Comparison of ENCODE assay signal across 8 cellular contexts in the genomic region with DNA sequence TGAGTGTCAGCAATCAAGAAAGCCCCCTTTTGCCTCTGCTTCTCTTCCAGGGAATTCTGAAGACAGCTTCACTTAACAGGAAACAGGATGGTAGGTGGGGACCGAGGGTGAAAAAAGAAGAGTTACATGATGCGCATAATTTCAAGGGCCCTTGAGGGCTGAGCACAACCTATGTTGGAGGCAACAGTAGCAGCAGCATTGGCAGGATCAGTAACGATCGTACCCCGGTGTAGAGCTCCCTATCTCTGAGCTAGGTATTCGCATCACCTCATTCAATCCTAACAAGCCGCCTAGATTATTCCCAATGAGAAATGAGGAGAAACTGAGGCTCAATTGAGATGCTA. TPM values are rescaled to one million over a fixed set of nuclear protein-coding genes. Genes with fewer than 3 reads are reported as not detected.
A peak's percentile ranks its signal among the peaks of the same experiment; 100 is the strongest.
DNase-seq lines count a peak whose midpoint lies in the region; ATAC-seq, FAIRE-seq and TF ChIP-seq lines count a peak whose summit lies in the region.

No MANE protein-coding gene starts in this region.

- H3K4me3 ChIP-seq in BE2C (ENCODE audit: low read depth, low read length) (peak overlapping the region; percentile 66), WERI-Rb-1 (ENCODE audit: low read depth, low read length) (peak overlapping the region; percentile 87), gastroesophageal sphincter (peak overlapping the region; percentile 93 to 99), pancreas (peak overlapping the region; percentile 73 to 98 (median 96))

- H3K36me3 ChIP-seq in BE2C (no peaks in the 10 kb centered on the region), WERI-Rb-1 (peaks cover 14% of the 10 kb centered on the region), gastroesophageal sphincter (peaks cover 0 to 12% of the 10 kb centered on the region in 2 donors), pancreas (no peaks in the 10 kb centered on the region)

- no peak for FAIRE-seq in pancreas (lab: Jason Lieb, UNC)

- no peak for TF ChIP-seq EP300 in gastroesophageal sphincter (IDR thresholded peaks at IDR 0.05)

- WGBS in gastroesophageal sphincter (ENCODE audit: low coverage in 1 of 2), 2 donors: 0 to 2% methylated on average over 3 to 5 of the region's 7 CpGs
- 0 to 1% methylated on average over 7 of the region's 7 CpGs for WGBS in pancreas, 2 donors

- H3K27me3 ChIP-seq in BE2C: no peaks in the 10 kb centered on the region
- H3K27me3 ChIP-seq in WERI-Rb-1 (ENCODE audit: insufficient read depth, low read depth, severe bottlenecking): no peaks in the 10 kb centered on the region
- H3K27me3 ChIP-seq in gastroesophageal sphincter: no peaks in the 10 kb centered on the region
- H3K27me3 ChIP-seq in pancreas: no peaks in the 10 kb centered on the region

- no peaks in the 10 kb centered on the region for H3K4me1 ChIP-seq in BE2C
- H3K4me1 ChIP-seq in gastroesophageal sphincter: peaks cover 0 to 34% (median 5%) of the 10 kb centered on the region in 3 donors
- H3K4me1 ChIP-seq in pancreas: peaks cover 0 to 13% (median 7%) of the 10 kb centered on the region in 3 donors

- ATAC-seq in gastroesophageal sphincter (peak; percentile 1), pancreas (peak in 3 of 4 donors; percentile 5 to 28 (median 20)), HG03520 (IDR thresholded peaks at IDR 0.05; ENCODE audit: unreplicated experiment) (no peak)

- DNase-seq in BE2C (no peak), GM20000 (ENCODE audit: low spot score) (peak; percentile 41), WERI-Rb-1 (peak; percentile 10), pancreas (peak in 1 of 6 donors; percentile 14), HT-29 (ENCODE audit: low spot score) (no peak), DMS153 (lab: John Stamatoyannopoulos, UW) (no peak)

- H3K9me3 ChIP-seq in BE2C (no peaks in the 10 kb centered on the region), WERI-Rb-1 (ENCODE audit: severe bottlenecking) (no peaks in the 10 kb centered on the region), gastroesophageal sphincter (no peaks in the 10 kb centered on the region), pancreas (no peaks in the 10 kb centered on the region)

- no peak for TF ChIP-seq CTCF in BE2C (IDR thresholded peaks at IDR 0.05; ENCODE audit: low read depth, low read length)
- TF ChIP-seq CTCF in GM20000 (IDR thresholded peaks at IDR 0.05; ENCODE audit: extremely low read depth, missing control alignments): no peak
- TF ChIP-seq CTCF in WERI-Rb-1 (IDR thresholded peaks at IDR 0.05; ENCODE audit: low read depth, low read length): no peak
- no peak for TF ChIP-seq CTCF in gastroesophageal sphincter (IDR thresholded peaks at IDR 0.05)
- TF ChIP-seq CTCF in pancreas (IDR thresholded peaks at IDR 0.05): no peak

- intact Hi-C loops in pancreas (cut with DNase I): no loop called here

- H3K27ac ChIP-seq in WERI-Rb-1: peak overlapping the region; percentile 77
- H3K27ac ChIP-seq in gastroesophageal sphincter: peak overlapping the region; percentile 62 to 94 (median 89)
- peak overlapping the region; percentile 65 to 83 (median 77) for H3K27ac ChIP-seq in pancreas

- TF ChIP-seq POLR2A in gastroesophageal sphincter (IDR thresholded peaks at IDR 0.05): no peak

RNA-seq across cellular contexts. Expression of a gene that starts 0.4 kb away (rescaled TPM):
- 5.2 TPM for polyA plus RNA-seq in BE2C (2012; ENCODE audit: insufficient read depth, insufficient read length, low read depth)
- 10 to 100 TPM; 14.5 to 28.6 (median 26.5) TPM for total RNA-seq in gastroesophageal sphincter
- 10 to 100 TPM in 1 of 6 donors, 1 to 10 TPM in 5; 7.2 to 12.3 (median 8.8) TPM for total RNA-seq in pancreas
- polyA plus RNA-seq in pancreas: 1 to 10 TPM; 4.2 to 6.4 TPM
- total RNA-seq in HT-29 (2014; rRNA removed; shearing (Covaris generic)): 7.4 and 7.6 TPM in 2 replicates

RNA-seq across cellular contexts. Expression of a gene that starts 38.3 kb away (rescaled TPM):
- 17.5 TPM for polyA plus RNA-seq in BE2C (2012; ENCODE audit: insufficient read depth, insufficient read length, low read depth)
- total RNA-seq in gastroesophageal sphincter (10 to 100 TPM; 20.2 to 24.9 (median 22.3) TPM), pancreas (10 to 100 TPM in 1 of 6 donors, 1 to 10 TPM in 5; 5.7 to 12.5 (median 8.1) TPM)
- 1 to 10 TPM; 4.9 to 8.5 TPM for polyA plus RNA-seq in pancreas
- 10.6 and 12.2 TPM in 2 replicates for total RNA-seq in HT-29 (2014; rRNA removed; shearing (Covaris generic))

Comparison
In these comparisons a context has a peak if more than half of its experiments do, and no peak if none do; other contexts are left out.
1. DNase-seq: peak in GM20000 (single experiment) and WERI-Rb-1 (single experiment); none in BE2C (single experiment), HT-29 (single experiment) and DMS153 (single experiment).
2. Peak in every context shown above with its lines, with median percentiles within 50 percentile points of each other: H3K4me3 ChIP-seq and H3K27ac ChIP-seq.